Comparison of ENCODE assay signal across 1 cellular context in genomic region chr12:64222011-64222765, GRCh38.
TF ChIP-seq lines count a peak whose summit lies in the region.

Gene KICS2, minus strand, starts transcription at chr12:64222296. Its CDS starts 59 bp downstream, at chr12:64222237.

TF ChIP-seq in K562, 482 proteins besides CTCF, POLR2A, EP300 and RAD21 (continued from another document and continues in another):
- TF ChIP-seq ZNF175 (CRISPR knock-in tag; IDR thresholded peaks at IDR 0.05; ENCODE audit: low read depth) (peak; percentile 55; the same call in 1 of the 2 replicates), SMAD1 (IDR thresholded peaks at IDR 0.05; ENCODE audit: low read depth, low read length, partially characterized antibody) (no peak), TRIM28 (IDR thresholded peaks at IDR 0.05) (no peak; the same call in 1 of the 2 replicates), NFATC3 (IDR thresholded peaks at IDR 0.05) (no peak), DIDO1 (tag; IDR thresholded peaks at IDR 0.05; ENCODE audit: low read depth) (no peak), ZNF766 (CRISPR knock-in tag; conservative IDR thresholded peaks at IDR 0.05) (peak; percentile 89), TCF3 (CRISPR knock-in tag; IDR thresholded peaks at IDR 0.05) (no peak), BRCA1 (IDR thresholded peaks at IDR 0.05) (no peak), BRCA1 (CRISPR knock-in tag; IDR thresholded peaks at IDR 0.05) (0 out of 2 replicates have a peak, but pooled peaks have one; percentile 44), ZFP91 (CRISPR knock-in tag; IDR thresholded peaks at IDR 0.05) (peak; percentile 17; the same call in 1 of the 2 replicates), SRSF7 (optimal IDR thresholded peaks at IDR 0.05; ENCODE audit: low read depth, low read length) (no peak), ZNF280B (CRISPR knock-in tag; IDR thresholded peaks at IDR 0.05) (no peak), SUPT5H (IDR thresholded peaks at IDR 0.05) (peak; percentile 87), BHLHE40 (IDR thresholded peaks at IDR 0.05; ENCODE audit: low read length) (peak; percentile 41; the same call in 1 of the 2 replicates), HNRNPUL1 (IDR thresholded peaks at IDR 0.05; ENCODE audit: low read length) (no peak), RFX5 (IDR thresholded peaks at IDR 0.05; ENCODE audit: low read depth, low read length) (no peak), HDAC3 (IDR thresholded peaks at IDR 0.05; ENCODE audit: borderline replicate concordance, partially characterized antibody) (no peak), ZNF57 (CRISPR knock-in tag; IDR thresholded peaks at IDR 0.05) (no peak), MXD1 (CRISPR knock-in tag; IDR thresholded peaks at IDR 0.05; ENCODE audit: borderline replicate concordance, poor library complexity, severe bottlenecking) (peak; percentile 98), NRF1 (conservative IDR thresholded peaks at IDR 0.05 in 1 of 2, IDR thresholded peaks at IDR 0.05 in 1 of 2) (peak; percentile 91 to 93), HIVEP1 (CRISPR knock-in tag; IDR thresholded peaks at IDR 0.05) (no peak), SIX5 (IDR thresholded peaks at IDR 0.05; ENCODE audit: borderline replicate concordance in 1 of 2, insufficient read depth in 1 of 2, low read depth in 1 of 2, low read length in 2 of 2) (no peak), ZNF324 (CRISPR knock-in tag; IDR thresholded peaks at IDR 0.05) (no peak), STAT6 (CRISPR knock-in tag; IDR thresholded peaks at IDR 0.05) (no peak), ZNF77 (CRISPR knock-in tag; IDR thresholded peaks at IDR 0.05) (no peak), ZNF717 (CRISPR knock-in tag; IDR thresholded peaks at IDR 0.05) (no peak), MEF2D (tag; conservative IDR thresholded peaks at IDR 0.05; ENCODE audit: low read depth) (no peak), MNT (conservative IDR thresholded peaks at IDR 0.05) (peak; percentile 98 to 99), FOXJ2 (tag; IDR thresholded peaks at IDR 0.05) (no peak), NUFIP1 (IDR thresholded peaks at IDR 0.05; ENCODE audit: partially characterized antibody) (no peak), ARID1B (IDR thresholded peaks at IDR 0.05) (no peak), TCF7L2 (IDR thresholded peaks at IDR 0.05; ENCODE audit: low read depth, low read length) (no peak), ZFP1 (CRISPR knock-in tag; IDR thresholded peaks at IDR 0.05) (no peak), MYNN (IDR thresholded peaks at IDR 0.05) (no peak), MYNN (CRISPR knock-in tag; IDR thresholded peaks at IDR 0.05) (no peak), ZEB2 (IDR thresholded peaks at IDR 0.05) (peak; percentile 80; the same call in 1 of the 2 replicates), CBFA2T2 (conservative IDR thresholded peaks at IDR 0.05) (no peak), POLR2B (IDR thresholded peaks at IDR 0.05; ENCODE audit: low read depth, partially characterized antibody) (peak; percentile 72), SFPQ (IDR thresholded peaks at IDR 0.05; ENCODE audit: low read depth, low read length) (no peak), PBX2 (CRISPR knock-in tag; IDR thresholded peaks at IDR 0.05; ENCODE audit: low read depth) (no peak), PBX2 (tag; conservative IDR thresholded peaks at IDR 0.05; ENCODE audit: low read depth) (no peak), SMARCA4 (IDR thresholded peaks at IDR 0.05) (no peak), CTCFL (IDR thresholded peaks at IDR 0.05; ENCODE audit: borderline replicate concordance, insufficient read depth, low read depth, low read length, poor library complexity, severe bottlenecking) (no peak), PRPF4 (IDR thresholded peaks at IDR 0.05; ENCODE audit: insufficient read depth, low read depth, low read length, poor library complexity, severe bottlenecking) (no peak), ZKSCAN1 (IDR thresholded peaks at IDR 0.05; ENCODE audit: low read depth, low read length) (no peak), JUND (IDR thresholded peaks at IDR 0.05; ENCODE audit: borderline replicate concordance, low read depth, low read length) (peak; percentile 95), JUND (tag; IDR thresholded peaks at IDR 0.05; ENCODE audit: borderline replicate concordance, low read depth, low read length) (peak; percentile 94), NR3C1 (CRISPR knock-in tag; IDR thresholded peaks at IDR 0.05) (no peak), BRF2 (IDR thresholded peaks at IDR 0.05; ENCODE audit: borderline replicate concordance, insufficient read depth, insufficient read length) (no peak), ZBTB2 (IDR thresholded peaks at IDR 0.05) (peak; percentile 93), POLR2H (tag; IDR thresholded peaks at IDR 0.05; ENCODE audit: low read depth) (no peak), TGIF2 (CRISPR knock-in tag; IDR thresholded peaks at IDR 0.05) (no peak; the same call in none of the 2 replicates)
